In the genomic region with DNA sequence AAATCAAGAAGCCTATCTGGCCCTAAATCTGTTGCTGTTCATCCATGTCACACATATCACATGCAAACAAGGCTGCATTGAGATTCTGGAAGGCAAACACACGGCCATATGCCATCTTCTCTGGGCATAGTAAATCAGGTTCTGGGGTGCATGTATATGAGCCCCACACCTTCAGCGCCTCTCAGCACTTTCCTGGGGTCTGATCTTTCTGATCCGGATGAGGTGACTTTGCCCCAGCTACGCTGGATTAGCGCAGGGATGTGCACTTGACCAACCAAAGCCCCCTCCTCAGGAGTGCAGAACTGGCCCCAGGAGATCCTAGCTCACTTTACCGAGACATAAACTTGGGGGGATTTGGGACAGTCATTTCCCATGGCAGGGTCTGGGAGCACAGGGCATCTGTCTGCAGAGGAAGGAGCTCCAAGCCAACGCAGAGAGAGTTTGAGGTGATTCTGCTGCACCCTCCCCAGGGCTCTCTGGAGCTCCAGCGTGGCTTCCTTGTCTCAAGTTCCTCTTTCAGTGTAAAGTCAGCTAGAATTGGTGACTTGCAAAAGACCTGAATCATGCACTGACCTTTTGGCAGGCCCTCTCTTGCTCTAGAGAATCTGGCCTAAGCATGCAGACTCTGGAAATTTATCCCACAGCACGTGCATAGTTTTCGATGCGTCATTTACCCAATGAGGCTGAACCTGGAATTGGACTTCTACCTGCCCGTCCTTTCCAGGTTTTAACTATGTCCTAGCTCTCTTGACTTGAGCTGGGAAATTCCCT, we compare ENCODE assay signal across 9 cellular contexts.
DNase-seq lines count a peak whose midpoint lies in the region; ATAC-seq lines count a peak whose summit lies in the region.
"Had no signal": no experiment of that assay in that cellular context is flagged by ENCODE, and none has a peak within 500 bp of the region (broad histone marks: within the 10 kb centered on the region; RNA-seq: fewer than 3 reads in every experiment).

No MANE protein-coding gene starts in this region.

- no peak overlapping the region for H3K4me3 ChIP-seq in thymus (ENCODE audit: low read length)
- H3K4me3 ChIP-seq: uterus had no signal

- H3K27me3 ChIP-seq in thymus (ENCODE audit: control insufficient read depth, insufficient read depth): no peaks in the 10 kb centered on the region
- H3K27me3 ChIP-seq: uterus had no signal

- H3K9me3 ChIP-seq in thymus (ENCODE audit: control insufficient read depth): no peaks in the 10 kb centered on the region
- H3K9me3 ChIP-seq: uterus had no signal

- 49% methylated on average over 12 of the region's 12 CpGs for WGBS in thymus

- peak overlapping the region; percentile 97 for H3K27ac ChIP-seq in thymus (ENCODE audit: low read depth)
- H3K27ac ChIP-seq: uterus had no signal

- ATAC-seq in GM18511 (IDR thresholded peaks at IDR 0.05; ENCODE audit: unreplicated experiment) (peak; percentile 37), HG03442 (IDR thresholded peaks at IDR 0.05; ENCODE audit: unreplicated experiment) (peak; percentile 31)

- H3K4me1 ChIP-seq in thymus (ENCODE audit: control insufficient read depth, insufficient read depth, low read length): peaks cover 78% of the 10 kb centered on the region
- H3K4me1 ChIP-seq: uterus had no signal

- no peaks in the 10 kb centered on the region for H3K36me3 ChIP-seq in thymus (ENCODE audit: control insufficient read depth, insufficient read depth)
- H3K36me3 ChIP-seq: uterus had no signal

- peak; percentile 51 for DNase-seq in activated CD8-positive, alpha-beta memory T cell treated with anti-CD3 and anti-CD28 coated beads, Interleukin-2, amount 50 U/mL, for 48 hours
- DNase-seq in iris pigment epithelial cell (ENCODE audit: low read depth) (peak; percentile 21), putamen (ENCODE audit: low spot score) (no peak), HuH-7.5 (ENCODE audit: low spot score) (no peak), NCI-H2107 (lab: John Stamatoyannopoulos, UW) (no peak)

Comparison
In these comparisons a context has a peak if more than half of its experiments do, and no peak if none do; other contexts are left out.
1. DNase-seq: peak in activated CD8-positive, alpha-beta memory T cell treated with anti-CD3 and anti-CD28 coated beads, Interleukin-2, amount 50 U/mL, for 48 hours (single experiment) and iris pigment epithelial cell (single experiment); none in putamen (single experiment), HuH-7.5 (single experiment) and NCI-H2107 (single experiment).